In the genomic region with DNA sequence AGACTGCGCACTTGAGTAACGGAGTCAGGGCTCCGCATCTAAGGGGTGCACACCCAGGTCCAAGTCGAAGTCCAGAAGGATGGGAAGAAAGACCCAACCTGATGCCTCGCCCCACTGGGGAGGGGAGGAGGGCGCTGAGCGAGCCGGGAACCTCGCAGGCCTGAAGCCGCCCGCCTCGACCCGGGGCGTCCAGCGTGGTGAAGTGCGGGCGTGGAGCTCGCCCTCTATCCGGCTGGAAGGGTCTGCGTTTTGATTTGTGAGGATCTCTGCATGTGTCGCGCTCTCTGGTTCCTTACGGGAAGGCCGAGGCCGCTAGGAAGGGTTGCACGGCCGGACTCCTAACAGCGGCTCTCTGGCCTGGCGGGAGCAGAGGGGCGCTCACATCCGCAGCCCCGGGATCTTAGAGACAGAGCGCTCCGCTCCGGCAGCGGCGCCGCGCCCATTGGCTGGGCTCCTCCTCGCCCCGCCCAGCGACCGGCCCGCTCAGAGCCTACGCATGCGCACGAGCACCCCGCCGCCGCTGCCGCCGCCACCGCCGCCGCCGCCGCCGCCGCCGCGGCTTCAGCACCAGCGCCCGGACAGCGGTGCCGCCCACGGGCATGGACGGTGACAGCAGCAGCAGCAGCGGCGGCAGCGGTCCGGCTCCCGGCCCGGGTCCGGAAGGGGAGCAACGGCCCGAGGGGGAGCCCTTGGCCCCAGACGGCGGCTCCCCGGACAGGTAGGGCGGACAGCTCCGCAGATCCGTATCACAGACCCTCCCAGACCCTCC, we compare ENCODE assay signal across 8 cellular contexts. TPM values are rescaled to one million over a fixed set of nuclear protein-coding genes. Genes with fewer than 3 reads are reported as not detected.
DNase-seq lines count a peak whose midpoint lies in the region; ATAC-seq and TF ChIP-seq lines count a peak whose summit lies in the region.

A gene with protein sequence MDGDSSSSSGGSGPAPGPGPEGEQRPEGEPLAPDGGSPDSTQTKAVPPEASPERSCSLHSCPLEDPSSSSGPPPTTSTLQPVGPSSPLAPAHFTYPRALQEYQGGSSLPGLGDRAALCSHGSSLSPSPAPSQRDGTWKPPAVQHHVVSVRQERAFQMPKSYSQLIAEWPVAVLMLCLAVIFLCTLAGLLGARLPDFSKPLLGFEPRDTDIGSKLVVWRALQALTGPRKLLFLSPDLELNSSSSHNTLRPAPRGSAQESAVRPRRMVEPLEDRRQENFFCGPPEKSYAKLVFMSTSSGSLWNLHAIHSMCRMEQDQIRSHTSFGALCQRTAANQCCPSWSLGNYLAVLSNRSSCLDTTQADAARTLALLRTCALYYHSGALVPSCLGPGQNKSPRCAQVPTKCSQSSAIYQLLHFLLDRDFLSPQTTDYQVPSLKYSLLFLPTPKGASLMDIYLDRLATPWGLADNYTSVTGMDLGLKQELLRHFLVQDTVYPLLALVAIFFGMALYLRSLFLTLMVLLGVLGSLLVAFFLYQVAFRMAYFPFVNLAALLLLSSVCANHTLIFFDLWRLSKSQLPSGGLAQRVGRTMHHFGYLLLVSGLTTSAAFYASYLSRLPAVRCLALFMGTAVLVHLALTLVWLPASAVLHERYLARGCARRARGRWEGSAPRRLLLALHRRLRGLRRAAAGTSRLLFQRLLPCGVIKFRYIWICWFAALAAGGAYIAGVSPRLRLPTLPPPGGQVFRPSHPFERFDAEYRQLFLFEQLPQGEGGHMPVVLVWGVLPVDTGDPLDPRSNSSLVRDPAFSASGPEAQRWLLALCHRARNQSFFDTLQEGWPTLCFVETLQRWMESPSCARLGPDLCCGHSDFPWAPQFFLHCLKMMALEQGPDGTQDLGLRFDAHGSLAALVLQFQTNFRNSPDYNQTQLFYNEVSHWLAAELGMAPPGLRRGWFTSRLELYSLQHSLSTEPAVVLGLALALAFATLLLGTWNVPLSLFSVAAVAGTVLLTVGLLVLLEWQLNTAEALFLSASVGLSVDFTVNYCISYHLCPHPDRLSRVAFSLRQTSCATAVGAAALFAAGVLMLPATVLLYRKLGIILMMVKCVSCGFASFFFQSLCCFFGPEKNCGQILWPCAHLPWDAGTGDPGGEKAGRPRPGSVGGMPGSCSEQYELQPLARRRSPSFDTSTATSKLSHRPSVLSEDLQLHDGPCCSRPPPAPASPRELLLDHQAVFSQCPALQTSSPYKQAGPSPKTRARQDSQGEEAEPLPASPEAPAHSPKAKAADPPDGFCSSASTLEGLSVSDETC (N-terminal part only) (plus strand): TSS at position 497 of the 769 bp plus-strand sequence. CDS start 103 bp downstream, at position 600.

- no peaks in the 10 kb centered on the region for H3K27me3 ChIP-seq in Caco-2 (replicated peaks; ENCODE audit: control insufficient read depth, insufficient read depth, low read length)
- H3K27me3 ChIP-seq in HUES64 (ENCODE audit: insufficient read depth, low read length): peaks cover 49% of the 10 kb centered on the region

- DNase-seq in Caco-2: peak; percentile 86 to 95
- peak; percentile 25 for DNase-seq in OCI-M2 (lab: John Stamatoyannopoulos, UW; ENCODE audit: unreplicated experiment)
- peak; percentile 91 for DNase-seq in activated T-cell treated with anti-CD3 and anti-CD28 coated beads for 48 hours (ENCODE audit: low read depth)
- no peak for DNase-seq in epithelial cell of proximal tubule (ENCODE audit: low read depth)
- DNase-seq in mucosa of descending colon: peak; percentile 88 to 94 (median 90)
- peak; percentile 80 to 83 for DNase-seq in stimulated activated CD8-positive, alpha-beta memory T cell treated with anti-CD3 and anti-CD28 coated beads, Interleukin-2, amount 100 ng/mL, for 48 hours (ENCODE audit: low read depth in 2 of 2)

- H3K4me1 ChIP-seq in Caco-2 (peaks cover 31% of the 10 kb centered on the region), HUES64 (ENCODE audit: insufficient read depth, low read length) (peaks cover 17% of the 10 kb centered on the region), mucosa of descending colon (ENCODE audit: low read depth) (peaks cover 21% of the 10 kb centered on the region)

- peak within 1 kb of the TSS; percentile 41; the same call in 1 of the 2 replicates for H3K27ac ChIP-seq in HUES64 (ENCODE audit: low read depth, low read length)

- POLR2A ChIA-PET in Caco-2 (lab: Charles Lee): interaction anchor here (0.5 to 0.7 kb wide), 2 partner anchors 12 to 128 kb away, joined by 4 to 8 read pairs; no protein-coding TSS in a partner anchor

- TF ChIP-seq CTCF in Caco-2 (IDR thresholded peaks at IDR 0.05; ENCODE audit: insufficient read depth in 1 of 2, low read depth in 1 of 2, low read length in 1 of 2, severe bottlenecking in 1 of 2, unreplicated experiment in 1 of 2): no peak
- peak; percentile 2 for TF ChIP-seq CTCF in epithelial cell of proximal tubule (conservative IDR thresholded peaks at IDR 0.05; ENCODE audit: low read depth, low read length)
- TF ChIP-seq CTCF in mucosa of descending colon (IDR thresholded peaks at IDR 0.05): no peak

- H3K27me3 Mint-ChIP-seq in Caco-2 (ENCODE audit: insufficient read depth, unreplicated experiment): no peaks in the 10 kb centered on the region

- H3K36me3 Mint-ChIP-seq in Caco-2 (ENCODE audit: insufficient read depth, unreplicated experiment): peaks cover 9% of the 10 kb centered on the region

- H3K36me3 ChIP-seq in Caco-2 (ENCODE audit: control insufficient read depth, insufficient read depth, low read length) (no peaks in the 10 kb centered on the region; the same call in 1 of the 2 replicates), HUES64 (ENCODE audit: insufficient read depth, low read length) (no peaks in the 10 kb centered on the region), mucosa of descending colon (ENCODE audit: low read depth) (no peaks in the 10 kb centered on the region)

- peak within 1 kb of the TSS; percentile 36; the same call in 1 of the 2 replicates for H3K9ac ChIP-seq in HUES64 (ENCODE audit: low read depth, low read length)

- H3K9me3 Mint-ChIP-seq in Caco-2 (ENCODE audit: unreplicated experiment): no peaks in the 10 kb centered on the region

- peaks cover 43% of the 10 kb centered on the region for H3K4me1 Mint-ChIP-seq in Caco-2 (ENCODE audit: low read depth, unreplicated experiment)

- H3K4me3 Mint-ChIP-seq in Caco-2 (ENCODE audit: unreplicated experiment): peak within 1 kb of the TSS; percentile 88

- no peak within 1 kb of the TSS for H3K27ac Mint-ChIP-seq in Caco-2 (ENCODE audit: unreplicated experiment)

- intact Hi-C loops in Caco-2 (cut with micrococcal nuclease; ENCODE audit: unreplicated experiment) (loop anchor here (1.0 kb wide), 1 partner anchor 12 kb away; no protein-coding TSS in a partner anchor), mucosa of descending colon (cut with DNase I, micrococcal nuclease) (no loop called here)

- ATAC-seq in GM21515 (IDR thresholded peaks at IDR 0.05; ENCODE audit: unreplicated experiment) (peak; percentile 72), mucosa of descending colon (peak; percentile 76)

- peak within 1 kb of the TSS; percentile 64 for H3K4me3 ChIP-seq in Caco-2 (ENCODE audit: low read depth, low read length)
- H3K4me3 ChIP-seq in HUES64 (ENCODE audit: low read length): peak within 1 kb of the TSS; percentile 65
- H3K4me3 ChIP-seq in epithelial cell of proximal tubule (ENCODE audit: low read depth, low read length): peak within 1 kb of the TSS; percentile 60
- no peak within 1 kb of the TSS for H3K4me3 ChIP-seq in mucosa of descending colon

- TSS peak; percentile 71 for BruUV-seq in Caco-2 (replicated peaks; lab: Mats Ljungman, UMichigan)

- WGBS in HUES64: 4% methylated on average over 82 of the region's 82 CpGs

- H3K9me3 ChIP-seq in Caco-2: no peaks in the 10 kb centered on the region
- H3K9me3 ChIP-seq in HUES64 (ENCODE audit: insufficient read depth, low read depth, low read length): no peaks in the 10 kb centered on the region
- H3K9me3 ChIP-seq in mucosa of descending colon: no peaks in the 10 kb centered on the region

- CTCF ChIA-PET in Caco-2 (lab: Charles Lee): interaction anchor here (1.4 kb wide), 1 partner anchor 13 kb away, joined by 4 read pairs; no protein-coding TSS in a partner anchor

RNA-seq across cellular contexts. Expression of the gene that starts here (rescaled TPM):
- total RNA-seq in Caco-2 (2022) (4.6 and 6.3 TPM in 2 replicates), epithelial cell of proximal tubule (0.22 and 0.40 TPM in 2 replicates), mucosa of descending colon (10 to 100 TPM in 2 of 3 donors, 1 to 10 TPM in 1; 5.1 to 23.4 (median 16.1) TPM)
- 0.45 TPM for polyA plus RNA-seq in HUES64 (2013, experiment 1 of 2)
- 0.89 TPM for polyA plus RNA-seq in HUES64 (2013, experiment 2 of 2)
